In the genomic region with DNA sequence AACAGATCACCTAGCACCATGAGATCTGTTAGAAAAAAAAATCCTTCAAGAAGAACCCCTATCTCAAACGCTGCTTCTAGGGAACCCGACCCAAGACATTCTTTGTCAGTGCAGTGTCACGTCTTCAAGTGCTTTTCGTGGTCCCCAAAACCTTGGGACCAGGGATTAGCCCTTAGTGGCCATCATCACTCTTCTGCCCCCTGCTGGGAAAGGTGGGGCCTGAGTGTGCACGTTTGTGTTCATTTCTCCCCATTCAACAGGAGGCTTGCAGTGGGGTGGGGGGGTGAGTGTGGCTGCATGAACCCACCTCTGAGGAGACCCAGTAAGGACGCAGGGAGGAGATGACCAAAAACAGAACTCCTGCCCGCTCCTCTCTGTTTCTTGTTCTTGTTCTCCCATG, we compare ENCODE assay signal across 22 cellular contexts. TPM values are rescaled to one million over a fixed set of nuclear protein-coding genes. Genes with fewer than 3 reads are reported as not detected.
DNase-seq lines count a peak whose midpoint lies in the region; ATAC-seq, FAIRE-seq and TF ChIP-seq lines count a peak whose summit lies in the region.
"Had no signal": no experiment of that assay in that cellular context is flagged by ENCODE, and none has a peak within 500 bp of the region (broad histone marks: within the 10 kb centered on the region; RNA-seq: fewer than 3 reads in every experiment).

No MANE protein-coding gene starts in this region.

- no peak overlapping the region for H2AFZ ChIP-seq in OCI-LY7 (ENCODE audit: low read length)
- no peak overlapping the region for H2AFZ ChIP-seq in fibroblast of lung (ENCODE audit: low read length)

- H3K4me3 ChIP-seq in AG10803 (ENCODE audit: low read length) (no peak overlapping the region), OCI-LY7 (ENCODE audit: low read depth, low read length, poor library complexity, severe bottlenecking) (no peak overlapping the region), fibroblast of lung (replicated peaks in 1 of 4; ENCODE audit: control extremely low read depth in 1 of 4, insufficient read depth in 1 of 4, low read depth in 3 of 4, low read length in 4 of 4) (no peak overlapping the region)
- H3K4me3 ChIP-seq: heart right ventricle, vagina had no signal

- intact Hi-C loops in OCI-LY7 (cut with micrococcal nuclease; ENCODE audit: unreplicated experiment): no loop called here

- H3K9ac ChIP-seq in fibroblast of lung (ENCODE audit: insufficient read depth, low read length): no peak overlapping the region

- H3K9me3 ChIP-seq in OCI-LY7 (ENCODE audit: low read length): no peaks in the 10 kb centered on the region
- H3K9me3 ChIP-seq in fibroblast of lung (ENCODE audit: control insufficient read depth, insufficient read depth, low read depth, low read length): no peaks in the 10 kb centered on the region
- H3K9me3 ChIP-seq: vagina had no signal

- no peak for ATAC-seq in HG03108 (IDR thresholded peaks at IDR 0.05; ENCODE audit: unreplicated experiment)
- ATAC-seq: activated T-cell treated with anti-CD3 and anti-CD28 coated beads, Interleukin-2, amount 50 U/mL, for 72 hours; heart right ventricle had no signal

- no peak for FAIRE-seq in HTR-8/SVneo (lab: Jason Lieb, UNC)

- H3K4me2 ChIP-seq in OCI-LY7 (ENCODE audit: low read length) (no peak overlapping the region), fibroblast of lung (ENCODE audit: extremely low read depth, insufficient read depth, low read length) (no peak overlapping the region)

- H3K27ac ChIP-seq in OCI-LY7 (ENCODE audit: low read depth, low read length, poor library complexity, severe bottlenecking): no peak overlapping the region
- no peak overlapping the region for H3K27ac ChIP-seq in fibroblast of lung (ENCODE audit: insufficient read depth, low read length)
- H3K27ac ChIP-seq: heart right ventricle, HL-60, vagina had no signal

- no peaks in the 10 kb centered on the region for H3K4me1 ChIP-seq in OCI-LY7 (ENCODE audit: insufficient read depth, low read length, poor library complexity, severe bottlenecking)
- peaks cover 4% of the 10 kb centered on the region for H3K4me1 ChIP-seq in fibroblast of lung (ENCODE audit: control insufficient read depth, extremely low read depth, insufficient read depth, low read length)
- H3K4me1 ChIP-seq: heart right ventricle, vagina had no signal

- no TSS peak for BruUV-seq in OCI-LY7 (replicated peaks; lab: Mats Ljungman, UMichigan)

- H3K9me2 ChIP-seq in OCI-LY7 (ENCODE audit: insufficient read depth, low read length): no peaks in the 10 kb centered on the region

- H3K79me2 ChIP-seq in OCI-LY7 (ENCODE audit: insufficient read depth, low read depth, low read length): no peaks in the 10 kb centered on the region
- no peaks in the 10 kb centered on the region for H3K79me2 ChIP-seq in fibroblast of lung (ENCODE audit: control insufficient read depth, insufficient read depth, low read length)

- H3K36me3 ChIP-seq in OCI-LY7 (ENCODE audit: insufficient read depth, low read length) (no peaks in the 10 kb centered on the region), fibroblast of lung (ENCODE audit: control insufficient read depth, insufficient read depth, low read length) (no peaks in the 10 kb centered on the region)
- H3K36me3 ChIP-seq: heart right ventricle, vagina had no signal

- TF ChIP-seq CTCF in AG10803 (conservative IDR thresholded peaks at IDR 0.05; ENCODE audit: low read length) (peak; percentile 27), GM10266 (IDR thresholded peaks at IDR 0.05; ENCODE audit: control insufficient read depth, insufficient read depth, low read depth, missing control alignments) (peak; percentile 8), OCI-LY7 (conservative IDR thresholded peaks at IDR 0.05; ENCODE audit: low read length) (peak; percentile 40; the same call in 1 of the 2 replicates), fibroblast of lung (conservative IDR thresholded peaks at IDR 0.05 in 1 of 2, IDR thresholded peaks at IDR 0.05 in 1 of 2; ENCODE audit: low read depth in 1 of 2, low read length in 2 of 2) (peak; percentile 21 to 37)

- H4K20me1 ChIP-seq in OCI-LY7 (ENCODE audit: insufficient read depth, low read length) (no peaks in the 10 kb centered on the region), fibroblast of lung (ENCODE audit: control insufficient read depth, extremely low read depth, insufficient read depth, low read length) (no peaks in the 10 kb centered on the region)

- H3K27me3 ChIP-seq in fibroblast of lung (ENCODE audit: control insufficient read depth, insufficient read depth, low read length): peaks cover 2% of the 10 kb centered on the region
- H3K27me3 ChIP-seq: heart right ventricle, vagina had no signal

- CTCF ChIA-PET in OCI-LY7 (lab: Charles Lee; ENCODE audit: unreplicated experiment): no interaction called here

- POLR2A ChIA-PET in OCI-LY7 (lab: Charles Lee): no interaction called here

- DNase-seq in AG10803 (ENCODE audit: low read depth) (no peak), GM10266 (ENCODE audit: extremely low spot score) (no peak), OCI-LY7 (ENCODE audit: low spot score) (no peak), fibroblast of lung (ENCODE audit: low read depth in 2 of 2) (no peak), NCI-H1092 treated with DMSO at 0.1 percent for 48 hours (lab: John Stamatoyannopoulos, UW) (no peak), HTR-8/SVneo (ENCODE audit: insufficient read length, low spot score) (no peak)
- DNase-seq: activated CD4-positive, alpha-beta T cell treated with anti-CD3 and anti-CD28 coated beads for 1 hour; activated T-cell treated with anti-CD3 and anti-CD28 coated beads, Interleukin-2, amount 50 U/mL, for 72 hours; cortex of kidney; heart right ventricle; Kasumi-1; kidney glomerular epithelial cell; NCI-H2029 treated with DMSO at 0.1 percent for 48 hours; NCI-H526 treated with DMSO at 0.1 percent for 48 hours; RPMI8226; T-helper 2 cell had no signal

RNA-seq across cellular contexts. Expression of a gene that starts 15.6 kb away (rescaled TPM):
- not detected in 2 replicates for total RNA-seq in OCI-LY7 (2014; rRNA removed; shearing (Covaris generic))
- total RNA-seq in OCI-LY7 (2022) (not detected in 2 replicates), fibroblast of lung (0.26 and 0.83 TPM in 2 replicates)
- 1.4 and 12.9 TPM in 2 replicates for polyA plus RNA-seq in fibroblast of lung
- 3.3 and 29.8 TPM in 2 replicates for polyA plus RNA-seq in fibroblast of lung (2012)
- polyA minus RNA-seq in fibroblast of lung (ENCODE audit: low replicate concordance): 5.1 and 27.9 TPM in 2 replicates
- total RNA-seq: activated T-cell treated with anti-CD3 and anti-CD28 coated beads, Interleukin-2, amount 50 U/mL, for 72 hours; Daoy; mesothelial cell of epicardium had no signal
- polyA plus RNA-seq: CD14-positive monocyte had no signal
